In the genomic region with DNA sequence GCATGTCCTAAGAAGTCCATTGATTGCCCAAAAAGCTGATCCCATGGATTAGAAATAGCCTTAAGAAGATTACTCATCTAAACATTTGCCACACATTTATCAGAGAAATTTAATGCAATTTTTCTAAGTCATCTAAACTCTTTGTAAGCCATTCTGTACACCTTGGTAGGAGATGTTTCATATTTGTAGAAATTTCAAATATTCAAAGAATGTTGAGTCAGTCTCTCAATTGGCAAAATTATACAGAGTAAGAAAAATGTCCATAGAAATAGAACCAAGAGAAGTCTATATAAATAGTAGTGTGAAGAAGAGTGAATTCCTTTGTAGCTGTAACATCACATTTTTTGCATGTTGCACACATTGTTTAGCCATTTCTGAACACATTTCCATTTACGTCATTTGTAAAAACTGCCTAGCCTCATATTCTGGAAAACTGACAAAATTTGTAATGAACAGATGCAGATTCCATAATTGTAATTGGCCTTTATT, we compare ENCODE assay signal across 16 cellular contexts.
A peak's percentile ranks its signal among the peaks of the same experiment; 100 is the strongest.
DNase-seq lines count a peak whose midpoint lies in the region; ATAC-seq, FAIRE-seq and TF ChIP-seq lines count a peak whose summit lies in the region.
"Had no signal": no experiment of that assay in that cellular context is flagged by ENCODE, and none has a peak within 500 bp of the region (broad histone marks: within the 10 kb centered on the region; RNA-seq: fewer than 3 reads in every experiment).

No MANE protein-coding gene starts in this region.

- no peaks in the 10 kb centered on the region for H3K27me3 Mint-ChIP-seq in osteocyte (ENCODE audit: unreplicated experiment)
- H3K27me3 Mint-ChIP-seq in activated CD8-positive, alpha-beta memory T cell treated with anti-CD3 and anti-CD28 coated beads, Interleukin-2, amount 10 ng/mL, durations not matched to agents 7 days and 5 days, result peaks cover 4% of the 10 kb centered on the region
- H3K27me3 Mint-ChIP-seq: stimulated activated naive B cell treated with anti-CD40 and anti-IgM and Interleukin-4, amounts not matched to agents 10 μg/mL and 1 μg/mL and 100 μg/mL, for 72 hours had no signal

- ATAC-seq in HG03469 (IDR thresholded peaks at IDR 0.05; ENCODE audit: unreplicated experiment), result no peak
- ATAC-seq in activated CD8-positive, alpha-beta memory T cell treated with anti-CD3 and anti-CD28 coated beads, Interleukin-2, amount 10 ng/mL, durations not matched to agents 7 days and 5 days, result no peak
- ATAC-seq: stimulated activated naive B cell treated with anti-CD40 and anti-IgM and Interleukin-4, amounts not matched to agents 10 μg/mL and 1 μg/mL and 100 μg/mL, for 72 hours had no signal

- H3K9me3 Mint-ChIP-seq in osteocyte (ENCODE audit: unreplicated experiment), result no peaks in the 10 kb centered on the region
- no peaks in the 10 kb centered on the region for H3K9me3 Mint-ChIP-seq in activated CD8-positive, alpha-beta memory T cell treated with anti-CD3 and anti-CD28 coated beads, Interleukin-2, amount 10 ng/mL, durations not matched to agents 7 days and 5 days (ENCODE audit: low read depth)

- CTCF ChIA-PET in activated CD8-positive, alpha-beta memory T cell treated with anti-CD3 and anti-CD28 coated beads, Interleukin-2, amount 10 ng/mL, durations not matched to agents 7 days and 5 days (lab: Charles Lee), result no interaction called here

- no peak overlapping the region for H3K4me3 Mint-ChIP-seq in osteocyte (ENCODE audit: unreplicated experiment)
- H3K4me3 Mint-ChIP-seq in activated CD8-positive, alpha-beta memory T cell treated with anti-CD3 and anti-CD28 coated beads, Interleukin-2, amount 10 ng/mL, durations not matched to agents 7 days and 5 days, result no peak overlapping the region
- H3K4me3 Mint-ChIP-seq: stimulated activated naive B cell treated with anti-CD40 and anti-IgM and Interleukin-4, amounts not matched to agents 10 μg/mL and 1 μg/mL and 100 μg/mL, for 72 hours had no signal

- H3K27ac Mint-ChIP-seq in osteocyte (ENCODE audit: unreplicated experiment), result peak overlapping the region; percentile 82
- H3K27ac Mint-ChIP-seq in activated CD8-positive, alpha-beta memory T cell treated with anti-CD3 and anti-CD28 coated beads, Interleukin-2, amount 10 ng/mL, durations not matched to agents 7 days and 5 days, result no peak overlapping the region
- H3K27ac Mint-ChIP-seq: stimulated activated naive B cell treated with anti-CD40 and anti-IgM and Interleukin-4, amounts not matched to agents 10 μg/mL and 1 μg/mL and 100 μg/mL, for 72 hours had no signal

- H3K4me1 Mint-ChIP-seq in osteocyte (ENCODE audit: unreplicated experiment), result peaks cover 41% of the 10 kb centered on the region
- no peaks in the 10 kb centered on the region for H3K4me1 Mint-ChIP-seq in activated CD8-positive, alpha-beta memory T cell treated with anti-CD3 and anti-CD28 coated beads, Interleukin-2, amount 10 ng/mL, durations not matched to agents 7 days and 5 days
- H3K4me1 Mint-ChIP-seq: stimulated activated naive B cell treated with anti-CD40 and anti-IgM and Interleukin-4, amounts not matched to agents 10 μg/mL and 1 μg/mL and 100 μg/mL, for 72 hours had no signal

- peak; percentile 96 for DNase-seq in ELR (ENCODE audit: low read depth)
- DNase-seq in RCC 7860 (ENCODE audit: low spot score), result peak; percentile 96
- peak; percentile 45 for DNase-seq in epithelial cell of esophagus (ENCODE audit: low read depth)
- DNase-seq in osteocyte (ENCODE audit: extremely low spot score, unreplicated experiment), result no peak
- DNase-seq in DMS 273 (lab: John Stamatoyannopoulos, UW; ENCODE audit: unreplicated experiment), result no peak
- no peak for DNase-seq in activated CD8-positive, alpha-beta memory T cell treated with anti-CD3 and anti-CD28 coated beads, Interleukin-2, amount 10 ng/mL, durations not matched to agents 7 days and 5 days
- no peak for DNase-seq in stimulated activated CD4-positive, alpha-beta T cell treated with anti-CD3 and anti-CD28 coated beads, Interleukin-2, amount 100 ng/mL, for 48 hours
- DNase-seq: activated CD4-positive, CD25-positive, alpha-beta regulatory T cell; Calu3; caudate nucleus; glutamatergic neuron; MV-4-11; NCI-H510A; stimulated activated naive B cell treated with anti-CD40 and anti-IgM and Interleukin-4, amounts not matched to agents 10 μg/mL and 1 μg/mL and 100 μg/mL, for 72 hours had no signal

- peak; percentile 94 for FAIRE-seq in RCC 7860 (lab: Jason Lieb, UNC)
- FAIRE-seq: GM12891 had no signal

- no peak for TF ChIP-seq CTCF in epithelial cell of esophagus (IDR thresholded peaks at IDR 0.05; ENCODE audit: insufficient read depth, low read depth, low read length, missing control alignments)
- TF ChIP-seq CTCF in osteocyte (IDR thresholded peaks at IDR 0.05), result no peak

- no peaks in the 10 kb centered on the region for H3K36me3 Mint-ChIP-seq in osteocyte (ENCODE audit: unreplicated experiment)
- H3K36me3 Mint-ChIP-seq in activated CD8-positive, alpha-beta memory T cell treated with anti-CD3 and anti-CD28 coated beads, Interleukin-2, amount 10 ng/mL, durations not matched to agents 7 days and 5 days, result no peaks in the 10 kb centered on the region
- H3K36me3 Mint-ChIP-seq: stimulated activated naive B cell treated with anti-CD40 and anti-IgM and Interleukin-4, amounts not matched to agents 10 μg/mL and 1 μg/mL and 100 μg/mL, for 72 hours had no signal

- no peak overlapping the region for H3K4me3 ChIP-seq in epithelial cell of esophagus (ENCODE audit: low read length)

Comparison
In these comparisons a context has a peak if more than half of its experiments do, and no peak if none do; other contexts are left out.
1. DNase-seq: peak in ELR (single experiment), RCC 7860 (single experiment) and epithelial cell of esophagus (single experiment); none in osteocyte (single experiment), DMS 273 (single experiment), activated CD8-positive, alpha-beta memory T cell treated with anti-CD3 and anti-CD28 coated beads, Interleukin-2, amount 10 ng/mL, durations not matched to agents 7 days and 5 days (single experiment) and stimulated activated CD4-positive, alpha-beta T cell treated with anti-CD3 and anti-CD28 coated beads, Interleukin-2, amount 100 ng/mL, for 48 hours (0 of 2).